ENCODE assay signal across 8 cellular contexts in the genomic region with DNA sequence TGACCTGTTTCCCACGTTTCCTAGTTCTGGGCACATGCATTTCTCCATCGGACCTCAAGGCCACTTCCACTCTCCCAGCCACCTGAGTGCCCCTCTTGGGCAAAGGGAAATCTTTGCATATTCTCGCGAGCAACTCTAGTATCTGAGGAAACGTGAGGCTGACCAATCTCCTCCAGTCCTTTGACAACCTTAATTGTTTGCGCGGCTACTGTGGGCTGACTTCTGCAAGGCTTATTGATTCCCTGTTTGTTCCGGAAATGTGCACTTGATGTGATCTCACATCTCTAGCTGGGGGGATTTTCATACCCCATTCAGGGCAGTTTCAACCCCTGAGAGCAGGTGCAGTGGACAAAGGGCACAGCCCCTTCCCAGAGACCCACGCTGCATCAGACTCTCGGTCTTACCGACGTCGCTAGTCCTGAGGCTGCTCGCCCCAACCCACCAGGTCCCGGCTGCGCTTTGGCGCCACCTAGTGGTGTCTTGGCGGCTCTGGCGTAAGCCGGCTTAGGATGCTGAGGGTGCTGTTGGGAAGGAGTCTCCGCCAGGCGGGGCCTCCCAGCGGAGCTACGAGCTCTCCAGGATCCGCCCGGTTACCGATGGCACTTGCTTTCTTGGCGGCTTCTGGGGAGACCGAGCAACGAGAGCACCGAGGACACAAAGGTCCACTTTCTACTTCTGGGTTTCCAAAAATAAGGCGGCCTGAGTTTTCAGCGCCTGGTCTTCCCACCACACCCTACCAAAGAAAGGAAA. TPM values are rescaled to one million over a fixed set of nuclear protein-coding genes. Genes with fewer than 3 reads are reported as not detected.
DNase-seq lines count a peak whose midpoint lies in the region; ATAC-seq and TF ChIP-seq lines count a peak whose summit lies in the region.

No MANE protein-coding gene starts in this region.

- in situ Hi-C loops in G401 (cut with HindIII; ENCODE audit: low sequenced_read_pairs) = no loop called here

- H2BK120ac ChIP-seq in neuronal stem cell (ENCODE audit: low read depth, low read length) = no peak overlapping the region

- H2AFZ ChIP-seq in neuronal stem cell (ENCODE audit: low read length) = peak overlapping the region; percentile 95

- H2AK5ac ChIP-seq in neuronal stem cell (ENCODE audit: low read depth, low read length) = no peak overlapping the region

- H3K4me1 ChIP-seq in RWPE2 (ENCODE audit: insufficient read depth, poor library complexity, severe bottlenecking) (no peaks in the 10 kb centered on the region), neuronal stem cell (ENCODE audit: control insufficient read depth in 2 of 2, insufficient read depth in 1 of 2, low read depth in 1 of 2, low read length in 2 of 2) (peaks cover 0 to 2% of the 10 kb centered on the region in 2 donors)

- no peaks in the 10 kb centered on the region for H3K9me3 ChIP-seq in RWPE2 (ENCODE audit: severe bottlenecking)
- H3K9me3 ChIP-seq in neuronal stem cell (replicated peaks in 1 of 2; ENCODE audit: control insufficient read depth in 2 of 2, insufficient read depth in 1 of 2, low read depth in 1 of 2, low read length in 2 of 2) = no peaks in the 10 kb centered on the region

- TF ChIP-seq CTCF in LNCaP clone FGC (IDR thresholded peaks at IDR 0.05; ENCODE audit: control insufficient read depth, extremely low read depth, insufficient read depth) (peak; percentile 91), RWPE2 (IDR thresholded peaks at IDR 0.05; ENCODE audit: poor library complexity, severe bottlenecking) (peak; percentile 98)

- no peak overlapping the region for H3K14ac ChIP-seq in neuronal stem cell (ENCODE audit: low read length)

- H3K4me2 ChIP-seq in neuronal stem cell (ENCODE audit: insufficient read depth, low read length, poor library complexity, severe bottlenecking) = peak overlapping the region; percentile 71

- no peak overlapping the region for H3K27ac ChIP-seq in RWPE2 (ENCODE audit: poor library complexity, severe bottlenecking)
- no peak overlapping the region for H3K27ac ChIP-seq in neuronal stem cell (replicated peaks; ENCODE audit: low read length)

- H2BK5ac ChIP-seq in neuronal stem cell (ENCODE audit: low read length) = no peak overlapping the region

- ATAC-seq in RWPE2 (ENCODE audit: low read depth) = peak; percentile 96

- no peak overlapping the region for H3K9ac ChIP-seq in neuronal stem cell (ENCODE audit: low read depth, low read length, poor library complexity)

- H3K27me3 ChIP-seq in H7 (ENCODE audit: control insufficient read depth, insufficient read depth, low read length) (peaks cover 5% of the 10 kb centered on the region), RWPE2 (ENCODE audit: insufficient read depth, poor library complexity, severe bottlenecking) (no peaks in the 10 kb centered on the region), neuronal stem cell (ENCODE audit: control insufficient read depth in 3 of 3, insufficient read depth in 3 of 3, low read depth in 1 of 3, low read length in 3 of 3) (peaks cover 0 to 28% (median 5%) of the 10 kb centered on the region in 3 experiments)

- H4K91ac ChIP-seq in neuronal stem cell (ENCODE audit: low read depth, low read length, poor library complexity) = no peak overlapping the region

- no peak overlapping the region for H2BK15ac ChIP-seq in neuronal stem cell (ENCODE audit: low read length)

- peak overlapping the region; percentile 41 for H3K4me3 ChIP-seq in H7 (ENCODE audit: insufficient read depth, low read depth, low read length)
- 0 out of 2 replicates have a peak overlapping the region, but pooled peaks have one; percentile 25 for H3K4me3 ChIP-seq in LNCaP clone FGC (ENCODE audit: low read depth, low read length)
- peak overlapping the region; percentile 10 for H3K4me3 ChIP-seq in RWPE2 (ENCODE audit: severe bottlenecking)
- H3K4me3 ChIP-seq in neuronal stem cell (ENCODE audit: low read length in 2 of 2) = peak overlapping the region; percentile 34 to 68

- H3K18ac ChIP-seq in neuronal stem cell (ENCODE audit: low read length) = peak overlapping the region; percentile 9

- no CpG with 5 or more reads among the region's 33 CpGs for WGBS in neuronal stem cell (ENCODE audit: extremely low coverage in 2 of 2, insufficient read length in 2 of 2, insufficient replicate concordance in 1 of 2), 2 donors

- H4K8ac ChIP-seq in neuronal stem cell (ENCODE audit: low read depth, low read length) = no peak overlapping the region

- H2BK12ac ChIP-seq in neuronal stem cell (ENCODE audit: low read length) = no peak overlapping the region

- no peaks in the 10 kb centered on the region for H3K79me1 ChIP-seq in neuronal stem cell (ENCODE audit: low read depth, low read length)

- no peak overlapping the region for H3K4ac ChIP-seq in neuronal stem cell (ENCODE audit: low read length)

- DNase-seq in G401 (ENCODE audit: low spot score) (peak; percentile 92), H7 (peak; percentile 93), LNCaP clone FGC (ENCODE audit: low read depth) (peak; percentile 41), RWPE2 (ENCODE audit: low spot score) (peak; percentile 81), foreskin melanocyte (peak; percentile 76), neuronal stem cell (ENCODE audit: low spot score) (peak; percentile 93), stromal cell of bone marrow (ENCODE audit: low read depth) (peak; percentile 68)
- peak; percentile 95 for DNase-seq in activated effector memory CD4-positive, alpha-beta T cell treated with anti-CD3 and anti-CD28 coated beads, Interleukin-2, amount 50 U/mL, for 16 hours

- H3K36me3 ChIP-seq in H7 (replicated peaks; ENCODE audit: control insufficient read depth, insufficient read depth, low read length) (no peaks in the 10 kb centered on the region), RWPE2 (ENCODE audit: low read depth) (no peaks in the 10 kb centered on the region), neuronal stem cell (replicated peaks in 1 of 2; ENCODE audit: control insufficient read depth in 2 of 2, insufficient read depth in 2 of 2, low read length in 2 of 2) (no peaks in the 10 kb centered on the region)

- H3K23ac ChIP-seq in neuronal stem cell (ENCODE audit: low read depth, low read length, poor library complexity) = no peak overlapping the region

RNA-seq across cellular contexts. Expression of gene SPR, which starts 24.8 kb away (rescaled TPM):
- total RNA-seq in G401 (2014; rRNA removed; shearing (Covaris generic)) = 55.9 and 65.8 TPM in 2 replicates
- 3.7 and 8.0 TPM in 2 replicates for total RNA-seq in H7 (2014; rRNA removed; shearing (Covaris generic))
- polyA plus RNA-seq in neuronal stem cell (2013, experiment 1 of 2) = 3.7 TPM
- 4.0 TPM for polyA plus RNA-seq in neuronal stem cell (2013, experiment 2 of 2)

RNA-seq across cellular contexts. Expression of gene EXOC6B, which starts 36.6 kb away (rescaled TPM):
- total RNA-seq in G401 (2014; rRNA removed; shearing (Covaris generic)) = 19.1 and 39.5 TPM in 2 replicates
- 20.5 and 25.3 TPM in 2 replicates for total RNA-seq in H7 (2014; rRNA removed; shearing (Covaris generic))
- polyA plus RNA-seq in neuronal stem cell (2013, experiment 1 of 2) = 20.0 TPM
- polyA plus RNA-seq in neuronal stem cell (2013, experiment 2 of 2) = 19.1 TPM

RNA-seq across cellular contexts. Expression of gene EMX1, which starts 54.9 kb away (rescaled TPM):
- not detected in 2 replicates for total RNA-seq in G401 (2014; rRNA removed; shearing (Covaris generic))
- 0.28 and 1.6 TPM in 2 replicates for total RNA-seq in H7 (2014; rRNA removed; shearing (Covaris generic))
- 29.5 TPM for polyA plus RNA-seq in neuronal stem cell (2013, experiment 1 of 2)
- 28.8 TPM for polyA plus RNA-seq in neuronal stem cell (2013, experiment 2 of 2)

Comparison
In these comparisons a context has a peak if more than half of its experiments do, and no peak if none do; other contexts are left out.
1. DNase-seq: peak in every context shown above with its lines; median percentile 95 in activated effector memory CD4-positive, alpha-beta T cell treated with anti-CD3 and anti-CD28 coated beads, Interleukin-2, amount 50 U/mL, for 16 hours; 93 in H7; 93 in neuronal stem cell; 92 in G401; 81 in RWPE2; 76 in foreskin melanocyte; 68 in stromal cell of bone marrow; 41 in LNCaP clone FGC.